ENCODE assay signal across 27 cellular contexts in genomic region chr6:48240287-48240686, GRCh38.
DNase-seq lines count a peak whose midpoint lies in the region; ATAC-seq, FAIRE-seq and TF ChIP-seq lines count a peak whose summit lies in the region.
"Had no signal": no experiment of that assay in that cellular context is flagged by ENCODE, and none has a peak within 500 bp of the region (broad histone marks: within the 10 kb centered on the region; RNA-seq: fewer than 3 reads in every experiment).

No MANE protein-coding gene starts in this region.

- H3K36me3 ChIP-seq in HepG2 (replicated peaks in 1 of 2; ENCODE audit: control insufficient read depth in 1 of 2, insufficient read depth in 2 of 2, low read length in 2 of 2) (no peaks in the 10 kb centered on the region), right lobe of liver (no peaks in the 10 kb centered on the region), H1 (ENCODE audit: control insufficient read depth in 2 of 4, insufficient read depth in 4 of 4, low read length in 3 of 4) (no peaks in the 10 kb centered on the region)
- H3K36me3 ChIP-seq: BE2C, BLaER1 had no signal

- no peak overlapping the region for H3K4me3 Mint-ChIP-seq in activated naive CD8-positive, alpha-beta T cell treated with anti-CD3 and anti-CD28 coated beads for 36 hours
- H3K4me3 Mint-ChIP-seq: CD14-positive monocyte; CD4-positive, alpha-beta memory T cell; CD4-positive, CD25-positive, alpha-beta regulatory T cell; CD8-positive, alpha-beta memory T cell had no signal

- no peak for TF ChIP-seq POLR2A in HepG2 (IDR thresholded peaks at IDR 0.05; ENCODE audit: insufficient read depth in 1 of 2, low read depth in 2 of 2, low read length in 2 of 2)
- no peak for TF ChIP-seq POLR2A in right lobe of liver (IDR thresholded peaks at IDR 0.05)
- no peak for TF ChIP-seq POLR2A in H1 (IDR thresholded peaks at IDR 0.05; ENCODE audit: control extremely low read depth in 1 of 2, low read depth in 2 of 2, low read length in 2 of 2)

- no TSS peak for BruUV-seq in HepG2 (replicated peaks; lab: Mats Ljungman, UMichigan)

- in situ Hi-C loops in HepG2 (cut with HindIII; ENCODE audit: extremely low pct_ligation_motif_present, low pct_unique_long_range_greater_than_20kb) = no loop called here

- H2BK15ac ChIP-seq in H1 (ENCODE audit: low read length) = no peak overlapping the region

- H3K18ac ChIP-seq in H1 (ENCODE audit: extremely low read depth, low read length) = no peak overlapping the region

- H3K4me3 ChIP-seq in HepG2 (replicated peaks in 1 of 3; ENCODE audit: insufficient read depth in 1 of 3, low read depth in 2 of 3, low read length in 3 of 3) (no peak overlapping the region), right lobe of liver (no peak overlapping the region), H1 (ENCODE audit: extremely low read depth in 1 of 4, insufficient read depth in 2 of 4, low read depth in 3 of 4, low read length in 4 of 4) (no peak overlapping the region)
- H3K4me3 ChIP-seq: BLaER1, GM12878 had no signal

- ATAC-seq in HepG2 (no peak), right lobe of liver (no peak)
- ATAC-seq: GM12878 had no signal

- no peak overlapping the region for H4K5ac ChIP-seq in H1 (ENCODE audit: insufficient read length, low read depth, low read length)

- H3K4me1 ChIP-seq in HepG2 (ENCODE audit: insufficient read depth, low read length) (no peaks in the 10 kb centered on the region), right lobe of liver (no peaks in the 10 kb centered on the region), H1 (replicated peaks in 1 of 4; ENCODE audit: control insufficient read depth in 3 of 4, insufficient read depth in 4 of 4, low read length in 3 of 4) (no peaks in the 10 kb centered on the region)
- H3K4me1 ChIP-seq: BE2C, BLaER1 had no signal

- H3K9ac ChIP-seq in HepG2 (ENCODE audit: insufficient read depth, low read depth, low read length) (no peak overlapping the region), H1 (replicated peaks in 1 of 4; ENCODE audit: extremely low read depth in 1 of 4, low read depth in 3 of 4, low read length in 3 of 4) (no peak overlapping the region)
- H3K9ac ChIP-seq: BLaER1 had no signal

- CTCF ChIA-PET in HepG2 (lab: Yijun Ruan, JAX; ENCODE audit: low intra/inter-chr PET ratio, low total read pairs) = no interaction called here
- CTCF ChIA-PET in H1 (lab: Charles Lee; ENCODE audit: partially characterized antibody) = interaction anchor here (1.1 kb wide), 1 partner anchor 80 kb away, joined by 3 read pairs; no protein-coding TSS in a partner anchor

- no peak overlapping the region for H3K27ac Mint-ChIP-seq in activated naive CD8-positive, alpha-beta T cell treated with anti-CD3 and anti-CD28 coated beads for 36 hours
- H3K27ac Mint-ChIP-seq: CD14-positive monocyte; CD4-positive, alpha-beta memory T cell; CD4-positive, CD25-positive, alpha-beta regulatory T cell; CD8-positive, alpha-beta memory T cell had no signal

- no peaks in the 10 kb centered on the region for H3K23me2 ChIP-seq in H1 (ENCODE audit: low read depth, low read length)

- DNase-seq in HepG2 (ENCODE audit: low spot score) = no peak
- no peak for DNase-seq in right lobe of liver
- DNase-seq in H1 (ENCODE audit: low read depth in 1 of 2, low spot score in 2 of 2) = no peak
- no peak for DNase-seq in NOMO-1 (lab: John Stamatoyannopoulos, UW; ENCODE audit: unreplicated experiment in 2 of 2)
- DNase-seq in activated naive CD8-positive, alpha-beta T cell treated with anti-CD3 and anti-CD28 coated beads for 36 hours = no peak
- DNase-seq in NCI-H187 (lab: John Stamatoyannopoulos, UW) = no peak
- DNase-seq: 8988T; ACHN; BE2C; C1 segment of cervical spinal cord; CD4-positive, alpha-beta memory T cell; CD4-positive, CD25-positive, alpha-beta regulatory T cell; CD8-positive, alpha-beta memory T cell; COR-L47; DMS 273 treated with DMSO at 0.1 percent for 48 hours; DMS153; DMS53; DMS79; DND-41; EL; GDM1 had no signal

- no peaks in the 10 kb centered on the region for H4K20me1 ChIP-seq in HepG2 (ENCODE audit: insufficient read depth, low read length)
- H4K20me1 ChIP-seq in H1 (replicated peaks in 1 of 2; ENCODE audit: control insufficient read depth in 1 of 2, insufficient read depth in 2 of 2, low read length in 2 of 2) = no peaks in the 10 kb centered on the region
- H4K20me1 ChIP-seq: BLaER1 had no signal

- no peak for TF ChIP-seq RAD21 in HepG2 (CRISPR knock-in tag; IDR thresholded peaks at IDR 0.05)
- TF ChIP-seq RAD21 in Ishikawa (IDR thresholded peaks at IDR 0.05; ENCODE audit: low read depth) = no peak
- no peak for TF ChIP-seq RAD21 in H1 (IDR thresholded peaks at IDR 0.05 in 1 of 2, conservative IDR thresholded peaks at IDR 0.05 in 1 of 2; ENCODE audit: low read depth in 2 of 2, low read length in 2 of 2)

- H3K9me3 ChIP-seq in HepG2 (ENCODE audit: low read length) = peaks cover 18% of the 10 kb centered on the region; the same call in 1 of the 2 replicates
- H3K9me3 ChIP-seq in right lobe of liver = no peaks in the 10 kb centered on the region
- H3K9me3 ChIP-seq in H1 (ENCODE audit: insufficient read depth in 2 of 2, low read depth in 1 of 2, low read length in 1 of 2) = peaks cover 0 to 10% of the 10 kb centered on the region in 2 experiments; a peak in 1 of 4 replicates
- H3K9me3 ChIP-seq: BE2C had no signal

- no peak overlapping the region for H3K4ac ChIP-seq in H1 (replicated peaks; ENCODE audit: insufficient read length, low read depth, low read length)

- no peak for TF ChIP-seq CTCF in HepG2 (CRISPR knock-in tag; IDR thresholded peaks at IDR 0.05)
- no peak for TF ChIP-seq CTCF in right lobe of liver (IDR thresholded peaks at IDR 0.05)
- no peak for TF ChIP-seq CTCF in H1 (IDR thresholded peaks at IDR 0.05; ENCODE audit: control extremely low read depth in 1 of 3, insufficient read depth in 1 of 3, low read depth in 1 of 3, low read length in 3 of 3)

- no peak overlapping the region for H3K14ac ChIP-seq in H1 (ENCODE audit: insufficient read length)

- no peak overlapping the region for H4K8ac ChIP-seq in H1 (ENCODE audit: extremely low read depth, insufficient read depth, low read length)

- no peak overlapping the region for H3K56ac ChIP-seq in H1 (replicated peaks; ENCODE audit: insufficient read length, low read depth, low read length)

- no peak overlapping the region for H3K23ac ChIP-seq in H1 (ENCODE audit: insufficient read length)

- intact Hi-C loops in HepG2 (cut with micrococcal nuclease; ENCODE audit: unreplicated experiment) (no loop called here), right lobe of liver (cut with DNase I) (no loop called here)

- 24% methylated on average over 7 of the region's 7 CpGs for WGBS in HepG2 (ENCODE audit: low lambda C conversion rate)
- 74% methylated on average over 7 of the region's 7 CpGs for WGBS in right lobe of liver (ENCODE audit: insufficient coverage, low coverage, low lambda C conversion rate, missing lambda C conversion rate)
- 93% methylated on average over 7 of the region's 7 CpGs; no CpG with 5 or more reads in 1 of the 2 experiments for WGBS in H1 (ENCODE audit: extremely low coverage in 1 of 2, insufficient coverage in 1 of 2, insufficient read length in 1 of 2, insufficient replicate concordance in 2 of 2, low coverage in 1 of 2, low lambda C conversion rate in 2 of 2, missing lambda C conversion rate in 1 of 2), 2 experiments

- H3K27me3 Mint-ChIP-seq in activated naive CD8-positive, alpha-beta T cell treated with anti-CD3 and anti-CD28 coated beads for 36 hours = no peaks in the 10 kb centered on the region
- H3K27me3 Mint-ChIP-seq: CD4-positive, alpha-beta memory T cell; CD4-positive, CD25-positive, alpha-beta regulatory T cell; CD8-positive, alpha-beta memory T cell had no signal

- no peak overlapping the region for H2BK20ac ChIP-seq in H1 (ENCODE audit: low read length)

- H3K27ac ChIP-seq in HepG2 (ENCODE audit: extremely low read length, insufficient read depth, low read length) (no peak overlapping the region), right lobe of liver (no peak overlapping the region), H1 (ENCODE audit: low read depth, low read length) (no peak overlapping the region)
- H3K27ac ChIP-seq: BLaER1 had no signal

- no peak overlapping the region for H2AFZ ChIP-seq in HepG2 (ENCODE audit: low read length)
- no peak overlapping the region for H2AFZ ChIP-seq in H1 (ENCODE audit: low read length)

- POLR2A ChIA-PET in HepG2 (lab: Yijun Ruan, JAX) = interaction anchor here (0.7 kb wide), 1 partner anchor 18 kb away, joined by 3 read pairs; no protein-coding TSS in a partner anchor
- POLR2A ChIA-PET in H1 (lab: Charles Lee; ENCODE audit: partially characterized antibody) = no interaction called here

- no peak overlapping the region for H2BK5ac ChIP-seq in H1 (ENCODE audit: low read depth, low read length)

- TF ChIP-seq EP300 in HepG2 (IDR thresholded peaks at IDR 0.05; ENCODE audit: low read depth in 2 of 2, low read length in 2 of 2) = no peak
- no peak for TF ChIP-seq EP300 in HepG2 (CRISPR knock-in tag; IDR thresholded peaks at IDR 0.05; ENCODE audit: borderline replicate concordance)
- TF ChIP-seq EP300 in Ishikawa (IDR thresholded peaks at IDR 0.05; ENCODE audit: borderline replicate concordance) = no peak
- TF ChIP-seq EP300 in H1 (IDR thresholded peaks at IDR 0.05; ENCODE audit: borderline replicate concordance in 1 of 2, low read depth in 2 of 2, low read length in 2 of 2) = no peak

- no peaks in the 10 kb centered on the region for H3K79me1 ChIP-seq in H1 (ENCODE audit: low read depth, low read length)

- peaks cover 25% of the 10 kb centered on the region for H3K9me3 Mint-ChIP-seq in activated naive CD8-positive, alpha-beta T cell treated with anti-CD3 and anti-CD28 coated beads for 36 hours

- no peaks in the 10 kb centered on the region for H3K4me1 Mint-ChIP-seq in activated naive CD8-positive, alpha-beta T cell treated with anti-CD3 and anti-CD28 coated beads for 36 hours
- H3K4me1 Mint-ChIP-seq: CD14-positive monocyte; CD4-positive, alpha-beta memory T cell; CD4-positive, CD25-positive, alpha-beta regulatory T cell; CD8-positive, alpha-beta memory T cell had no signal

- H3K4me2 ChIP-seq in HepG2 (ENCODE audit: low read depth, low read length) = no peak overlapping the region
- H3K4me2 ChIP-seq in H1 (ENCODE audit: insufficient read depth in 1 of 2, low read depth in 2 of 2, low read length in 2 of 2) = no peak overlapping the region
- H3K4me2 ChIP-seq: BLaER1 had no signal

- no peaks in the 10 kb centered on the region for H3K36me3 Mint-ChIP-seq in activated naive CD8-positive, alpha-beta T cell treated with anti-CD3 and anti-CD28 coated beads for 36 hours
- H3K36me3 Mint-ChIP-seq: CD14-positive monocyte; CD4-positive, alpha-beta memory T cell; CD4-positive, CD25-positive, alpha-beta regulatory T cell; CD8-positive, alpha-beta memory T cell had no signal

- H4K91ac ChIP-seq in H1 (replicated peaks; ENCODE audit: insufficient read length, low read length) = no peak overlapping the region

- H2BK12ac ChIP-seq in H1 (ENCODE audit: low read depth, low read length) = no peak overlapping the region

- FAIRE-seq in HepG2 (lab: Jason Lieb, UNC) = no peak
- no peak for FAIRE-seq in H1 (lab: Jason Lieb, UNC)
- FAIRE-seq: GM12878, GM12892, GM18507 had no signal

- no peak overlapping the region for H2AK5ac ChIP-seq in H1 (ENCODE audit: low read depth, low read length)

- no peaks in the 10 kb centered on the region; a peak in 1 of 5 replicates for H3K27me3 ChIP-seq in HepG2 (ENCODE audit: control insufficient read depth in 1 of 2, insufficient read depth in 2 of 2, low read length in 2 of 2)
- no peaks in the 10 kb centered on the region for H3K27me3 ChIP-seq in right lobe of liver
- H3K27me3 ChIP-seq in H1 (replicated peaks in 1 of 4; ENCODE audit: control insufficient read depth in 3 of 4, extremely low read depth in 1 of 4, insufficient read depth in 3 of 4, low read length in 3 of 4) = no peaks in the 10 kb centered on the region
- H3K27me3 ChIP-seq: BE2C, BLaER1 had no signal

- H2BK120ac ChIP-seq in H1 (replicated peaks; ENCODE audit: low read depth, low read length) = no peak overlapping the region

- H3K79me2 ChIP-seq in HepG2 (ENCODE audit: insufficient read depth, low read length) = no peaks in the 10 kb centered on the region
- H3K79me2 ChIP-seq in H1 (ENCODE audit: control insufficient read depth in 1 of 2, insufficient read depth in 2 of 2, low read length in 2 of 2) = no peaks in the 10 kb centered on the region

Comparison
In these comparisons a context has a peak if more than half of its experiments do, and no peak if none do; other contexts are left out.
1. Of the 41 proteins assayed by ChIP-seq in both HepG2 and H1: peak only in HepG2: none; only in H1: none; in both: CEBPB; in neither: 40.